In the genomic region with DNA sequence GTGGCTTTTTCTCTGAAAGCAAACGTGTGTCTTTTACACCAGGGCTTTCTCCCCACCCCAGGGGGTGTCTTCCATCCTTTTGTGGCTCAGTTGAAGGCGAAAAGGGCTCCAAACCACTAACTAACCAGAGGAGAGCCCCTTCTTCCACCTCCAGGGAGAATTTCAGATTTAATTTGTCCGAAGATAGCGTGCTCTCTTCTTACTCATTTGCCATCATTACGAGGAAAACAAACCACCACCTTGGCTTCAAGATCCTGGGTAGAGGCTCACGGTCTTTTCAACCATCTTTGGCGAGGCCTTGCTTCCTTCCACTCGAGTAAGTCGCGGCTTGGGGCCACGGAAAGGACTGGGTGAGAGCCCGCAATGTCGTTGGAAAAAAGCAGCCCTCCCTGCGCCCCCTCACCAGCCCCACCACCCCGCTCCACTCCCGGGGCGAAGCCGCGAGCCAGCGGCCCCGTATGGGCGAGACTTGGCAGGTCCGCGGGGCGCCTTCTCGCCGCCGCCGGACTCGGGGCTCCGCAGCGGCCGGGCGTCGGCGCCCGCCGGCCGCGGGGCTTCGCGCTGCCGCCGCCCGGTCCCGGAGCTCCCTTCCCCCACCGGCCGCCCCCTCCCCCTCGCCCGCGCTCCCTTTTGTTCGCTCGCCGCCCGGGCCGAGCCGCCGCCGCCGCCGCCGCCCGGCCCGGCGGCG, we compare ENCODE assay signal across 8 cellular contexts.
DNase-seq lines count a peak whose midpoint lies in the region; ATAC-seq, FAIRE-seq and TF ChIP-seq lines count a peak whose summit lies in the region.

No MANE protein-coding gene starts in this region.

- peak overlapping the region; percentile 100 for H3K27ac ChIP-seq in C4-2B

- DNase-seq in GM19239 (ENCODE audit: insufficient read length, low spot score) (peak; percentile 67), NCI-H526 treated with DMSO at 0.1 percent for 48 hours (lab: John Stamatoyannopoulos, UW) (peak; percentile 41), astrocyte of the cerebellum (ENCODE audit: low read depth) (no peak), skeletal muscle cell (ENCODE audit: low read depth) (no peak)

- in situ Hi-C loops in astrocyte of the cerebellum (cut with HindIII; ENCODE audit: low sequenced_read_pairs), result no loop called here

- TF ChIP-seq CTCF in C4-2B (conservative IDR thresholded peaks at IDR 0.05) (no peak), astrocyte of the cerebellum (IDR thresholded peaks at IDR 0.05; ENCODE audit: low read depth, low read length, missing control alignments) (no peak)

- peak overlapping the region; percentile 38 for H3K4me3 ChIP-seq in astrocyte of the cerebellum (ENCODE audit: low read depth, low read length)
- peak overlapping the region; percentile 44 for H3K4me3 ChIP-seq in iPS-11a (ENCODE audit: low read depth, low read length)
- H3K4me3 ChIP-seq in skeletal muscle cell (ENCODE audit: low read depth, low read length), result peak overlapping the region; percentile 46

- ATAC-seq in HG03108 (IDR thresholded peaks at IDR 0.05; ENCODE audit: unreplicated experiment), result no peak
- ATAC-seq in GM21825 (IDR thresholded peaks at IDR 0.05; ENCODE audit: unreplicated experiment), result no peak

- peak; percentile 37 for FAIRE-seq in GM19239 (lab: Jason Lieb, UNC)

Comparison
In these comparisons a context has a peak if more than half of its experiments do, and no peak if none do; other contexts are left out.
1. DNase-seq: peak in GM19239 (single experiment) and NCI-H526 treated with DMSO at 0.1 percent for 48 hours (single experiment); none in astrocyte of the cerebellum (single experiment) and skeletal muscle cell (single experiment).
2. Peak in every context shown above with its lines, with median percentiles within 50 percentile points of each other: H3K4me3 ChIP-seq.